20 cellular contexts compared by ENCODE assay signal in genomic region chr18:31419457-31419932, GRCh38. TPM values are rescaled to one million over a fixed set of nuclear protein-coding genes. Genes with fewer than 3 reads are reported as not detected.
DNase-seq lines count a peak whose midpoint lies in the region; ATAC-seq, FAIRE-seq and TF ChIP-seq lines count a peak whose summit lies in the region.
"Had no signal": no experiment of that assay in that cellular context is flagged by ENCODE, and none has a peak within 500 bp of the region (broad histone marks: within the 10 kb centered on the region; RNA-seq: fewer than 3 reads in every experiment).

No MANE protein-coding gene starts in this region.

- H3K9me3 ChIP-seq in breast epithelium (no peaks in the 10 kb centered on the region), mammary epithelial cell (replicated peaks; ENCODE audit: insufficient read depth, low read length) (no peaks in the 10 kb centered on the region), keratinocyte (ENCODE audit: control insufficient read depth, low read depth, low read length) (no peaks in the 10 kb centered on the region), right cardiac atrium (ENCODE audit: control insufficient read depth, low read length) (no peaks in the 10 kb centered on the region)

- peak; percentile 35 for DNase-seq in MCF 10A (ENCODE audit: unreplicated experiment)
- DNase-seq in breast epithelium (ENCODE audit: low spot score in 2 of 2), result no peak
- DNase-seq in mammary epithelial cell, result peak; percentile 43
- peak; percentile 61 for DNase-seq in keratinocyte (ENCODE audit: low read depth, low spot score)
- DNase-seq in coronary artery (ENCODE audit: low spot score), result no peak
- DNase-seq in right cardiac atrium, result no peak
- no peak for DNase-seq in AG08396 (ENCODE audit: low spot score)
- DNase-seq in stimulated activated CD4-positive, alpha-beta T cell treated with anti-CD3 and anti-CD28 coated beads, Interleukin-2, amount 100 ng/mL, for 24 hours, result no peak
- DNase-seq: C1 segment of cervical spinal cord, COR-L47, NCI-H1105 treated with DMSO at 0.1 percent for 48 hours, NCI-H187 treated with DMSO at 0.1 percent for 48 hours, NCI-H2171, SIG-M5 had no signal

- H3K4me1 ChIP-seq in breast epithelium, result no peaks in the 10 kb centered on the region
- H3K4me1 ChIP-seq in mammary epithelial cell (ENCODE audit: insufficient read depth, low read length), result peaks cover 3% of the 10 kb centered on the region
- H3K4me1 ChIP-seq in keratinocyte (ENCODE audit: control insufficient read depth, extremely low read depth, insufficient read depth, low read length), result peaks cover 16% of the 10 kb centered on the region
- no peaks in the 10 kb centered on the region for H3K4me1 ChIP-seq in right cardiac atrium (ENCODE audit: control insufficient read depth, insufficient read depth, low read length)

- dilution Hi-C loops in mammary epithelial cell (cut with HindIII; ENCODE audit: low sequenced_read_pairs), result no loop called here
- dilution Hi-C loops in keratinocyte (cut with MboI; ENCODE audit: extremely low pct_ligation_motif_present, low sequenced_read_pairs), result no loop called here

- H3K4me2 ChIP-seq in mammary epithelial cell (ENCODE audit: insufficient read depth, low read depth, low read length) (no peak overlapping the region), keratinocyte (ENCODE audit: control insufficient read depth, extremely low read depth, insufficient read depth, low read depth, low read length) (peak overlapping the region; percentile 69)
- H3K4me2 ChIP-seq: KMS-11 had no signal

- WGBS in mammary epithelial cell (ENCODE audit: low coverage, missing lambda C conversion rate), result 76% methylated on average over 5 of the region's 7 CpGs
- WGBS in right cardiac atrium, result 90% methylated on average over 7 of the region's 7 CpGs

- CTCF ChIA-PET in MCF 10A (lab: Yijun Ruan, JAX) (interaction anchor here (0.6 to 2.2 kb wide), 5 partner anchors 29 to 151 kb away, joined by 3 to 9 read pairs (median 3); no protein-coding TSS in a partner anchor), mammary epithelial cell (lab: Charles Lee; ENCODE audit: low non-redundant PET) (no interaction called here)

- H4K20me1 ChIP-seq in mammary epithelial cell (ENCODE audit: insufficient read depth, low read length), result no peaks in the 10 kb centered on the region
- no peaks in the 10 kb centered on the region for H4K20me1 ChIP-seq in keratinocyte (ENCODE audit: control insufficient read depth, extremely low read depth, insufficient read depth, low read length)

- H3K79me2 ChIP-seq in mammary epithelial cell (ENCODE audit: insufficient read depth, low read length) (no peaks in the 10 kb centered on the region), keratinocyte (ENCODE audit: control insufficient read depth, insufficient read depth, low read length) (no peaks in the 10 kb centered on the region)

- intact Hi-C loops in MCF 10A (cut with micrococcal nuclease), result no loop called here
- intact Hi-C loops in breast epithelium (cut with DNase I; ENCODE audit: low total_unique reads), result no loop called here
- intact Hi-C loops in mammary epithelial cell (cut with micrococcal nuclease), result no loop called here
- intact Hi-C loops in right cardiac atrium (cut with DNase I), result no loop called here

- FAIRE-seq in keratinocyte (lab: Jason Lieb, UNC), result peak; percentile 86
- FAIRE-seq: GM18507, RCC 7860 had no signal

- no peaks in the 10 kb centered on the region for H3K9me1 ChIP-seq in keratinocyte (ENCODE audit: control insufficient read depth, extremely low read depth, insufficient read depth, low read length)

- H3K9ac ChIP-seq in mammary epithelial cell (ENCODE audit: insufficient read depth, low read length) (no peak overlapping the region), keratinocyte (ENCODE audit: control insufficient read depth, extremely low read depth, insufficient read depth, low read length) (peak overlapping the region; percentile 53)
- H3K9ac ChIP-seq: KMS-11 had no signal

- no peak for TF ChIP-seq POLR2A in breast epithelium (IDR thresholded peaks at IDR 0.05)

- H3K4me3 ChIP-seq in breast epithelium (no peak overlapping the region), mammary epithelial cell (replicated peaks in 1 of 3; ENCODE audit: insufficient read depth in 1 of 3, low read depth in 2 of 3, low read length in 3 of 3) (no peak overlapping the region), keratinocyte (ENCODE audit: control insufficient read depth in 2 of 3, extremely low read depth in 1 of 3, insufficient read depth in 2 of 3, low read depth in 1 of 3, low read length in 3 of 3) (peak overlapping the region in 1 of 3 experiments; percentile 7), coronary artery (no peak overlapping the region), right cardiac atrium (ENCODE audit: low read length) (no peak overlapping the region)

- peak overlapping the region; percentile 58 for H3K27ac Mint-ChIP-seq in MCF 10A (ENCODE audit: low read depth, unreplicated experiment)

- H3K4me1 Mint-ChIP-seq in MCF 10A (ENCODE audit: insufficient read depth, unreplicated experiment), result peaks cover 15% of the 10 kb centered on the region

- H3K27me3 Mint-ChIP-seq in MCF 10A (ENCODE audit: insufficient read depth, unreplicated experiment), result no peaks in the 10 kb centered on the region

- H3K4me3 Mint-ChIP-seq in MCF 10A (ENCODE audit: unreplicated experiment), result no peak overlapping the region

- BruUV-seq in MCF 10A (replicated peaks; lab: Mats Ljungman, UMichigan) (no TSS peak), mammary epithelial cell (replicated peaks; lab: Mats Ljungman, UMichigan) (no TSS peak)

- in situ Hi-C loops in mammary epithelial cell (cut with MboI; ENCODE audit: low sequenced_read_pairs in 2 of 2), result no loop called here

- H3K27ac ChIP-seq in breast epithelium (no peak overlapping the region), mammary epithelial cell (ENCODE audit: insufficient read depth, low read depth, low read length) (no peak overlapping the region), keratinocyte (ENCODE audit: control insufficient read depth, insufficient read depth, low read length) (peak overlapping the region; percentile 84), coronary artery (no peak overlapping the region), right cardiac atrium (ENCODE audit: low read length) (no peak overlapping the region)
- H3K27ac ChIP-seq: HL-60, KMS-11 had no signal

- ATAC-seq in right cardiac atrium, result no peak

- H3K27me3 ChIP-seq in breast epithelium, result no peaks in the 10 kb centered on the region
- no peaks in the 10 kb centered on the region for H3K27me3 ChIP-seq in mammary epithelial cell (ENCODE audit: insufficient read depth, low read length)
- H3K27me3 ChIP-seq in keratinocyte (ENCODE audit: control insufficient read depth, extremely low read depth, insufficient read depth, low read length), result no peaks in the 10 kb centered on the region
- H3K27me3 ChIP-seq in right cardiac atrium (ENCODE audit: control insufficient read depth, insufficient read depth), result no peaks in the 10 kb centered on the region

- no peaks in the 10 kb centered on the region for H3K36me3 Mint-ChIP-seq in MCF 10A (ENCODE audit: insufficient read depth, unreplicated experiment)

- TF ChIP-seq CTCF in MCF 10A (IDR thresholded peaks at IDR 0.05; ENCODE audit: unreplicated experiment), result peak; percentile 8
- TF ChIP-seq CTCF in breast epithelium (IDR thresholded peaks at IDR 0.05), result no peak
- no peak for TF ChIP-seq CTCF in mammary epithelial cell (conservative IDR thresholded peaks at IDR 0.05 in 1 of 2, IDR thresholded peaks at IDR 0.05 in 1 of 2; ENCODE audit: extremely low read depth in 1 of 2, insufficient read depth in 1 of 2, low read depth in 1 of 2, low read length in 2 of 2)
- TF ChIP-seq CTCF in keratinocyte (optimal IDR thresholded peaks at IDR 0.05 in 1 of 3, IDR thresholded peaks at IDR 0.05 in 1 of 3, conservative IDR thresholded peaks at IDR 0.05 in 1 of 3; ENCODE audit: extremely low read depth in 1 of 3, insufficient read depth in 2 of 3, low read length in 3 of 3), result no peak
- no peak for TF ChIP-seq CTCF in coronary artery (IDR thresholded peaks at IDR 0.05)

- H3K36me3 ChIP-seq in breast epithelium (no peaks in the 10 kb centered on the region), mammary epithelial cell (ENCODE audit: insufficient read depth, low read length) (no peaks in the 10 kb centered on the region), keratinocyte (ENCODE audit: control insufficient read depth in 2 of 2, extremely low read depth in 1 of 2, insufficient read depth in 2 of 2, low read length in 2 of 2) (no peaks in the 10 kb centered on the region)

- peak overlapping the region; percentile 51 for H2AFZ ChIP-seq in mammary epithelial cell (ENCODE audit: low read depth, low read length)
- peak overlapping the region; percentile 72 for H2AFZ ChIP-seq in keratinocyte (ENCODE audit: control insufficient read depth, low read length)

- POLR2A ChIA-PET in MCF 10A (lab: Yijun Ruan, JAX), result interaction anchor here (0.8 to 8.9 kb wide), 16 partner anchors 11 to 319 kb away, joined by 3 to 219 read pairs (median 5); partner anchors contain the start of gene DSG3

- H3K9me3 Mint-ChIP-seq in MCF 10A (ENCODE audit: unreplicated experiment), result no peaks in the 10 kb centered on the region

RNA-seq across cellular contexts. Expression of gene DSG3, which starts 28.0 kb away (rescaled TPM):
- total RNA-seq in MCF 10A (2022) (65.4 and 68.5 TPM in 2 replicates), breast epithelium (10 to 100 TPM in 2 of 3 donors, not detected in 1; 21.0 to 40.1 TPM), mammary epithelial cell (100 to 1,000 TPM; 183 to 383 TPM), right cardiac atrium (not detected)
- polyA plus RNA-seq in mammary epithelial cell (130 TPM), keratinocyte (172 to 488 TPM (median 259 TPM) in 3 replicates), right cardiac atrium (not detected)
- polyA minus RNA-seq in mammary epithelial cell (139 TPM), keratinocyte (95.0 to 692 TPM (median 426 TPM) in 3 replicates)
- polyA plus RNA-seq in keratinocyte (2011; ENCODE audit: low read depth), result 288 TPM
- polyA plus RNA-seq in keratinocyte (2011; cell fraction: cytosol; rRNA removed), result 59.0 and 114 TPM in 2 replicates
- 495 and 579 TPM in 2 replicates for polyA plus RNA-seq in keratinocyte (2011; cell fraction: nucleus; rRNA removed)
- 132 and 436 TPM in 2 replicates for polyA plus RNA-seq in keratinocyte (2012; ENCODE audit: low replicate concordance)
- polyA minus RNA-seq in keratinocyte (2011; cell fraction: cytosol; rRNA and poly(A)+ RNA removed), result 153 TPM
- 734 and 1,189 TPM in 2 replicates for polyA minus RNA-seq in keratinocyte (2011; cell fraction: nucleus; rRNA and poly(A)+ RNA removed)
- total RNA-seq: A172, NCI-H460 had no signal

RNA-seq across cellular contexts. Expression of gene DSG4, which starts 42.9 kb away (rescaled TPM):
- total RNA-seq in MCF 10A (2022) (not detected in 2 replicates), breast epithelium (not detected), mammary epithelial cell (under 1 TPM; under 0.01 to 0.28 TPM), right cardiac atrium (not detected)
- polyA plus RNA-seq in mammary epithelial cell (0.15 TPM), keratinocyte (0.18 to 0.50 TPM (median 0.19 TPM) in 3 replicates), right cardiac atrium (not detected)
- polyA minus RNA-seq in mammary epithelial cell (not detected), keratinocyte (0.42 to 0.66 TPM (median 0.59 TPM) in 3 replicates)
- polyA plus RNA-seq in keratinocyte (2011; ENCODE audit: low read depth), result 1.3 TPM
- 0.06 and 0.12 TPM in 2 replicates for polyA plus RNA-seq in keratinocyte (2011; cell fraction: cytosol; rRNA removed)
- 0.63 and 1.0 TPM in 2 replicates for polyA plus RNA-seq in keratinocyte (2011; cell fraction: nucleus; rRNA removed)
- polyA plus RNA-seq in keratinocyte (2012; ENCODE audit: low replicate concordance), result 0.30 and 0.48 TPM in 2 replicates
- not detected for polyA minus RNA-seq in keratinocyte (2011; cell fraction: cytosol; rRNA and poly(A)+ RNA removed)
- 1.6 and 2.0 TPM in 2 replicates for polyA minus RNA-seq in keratinocyte (2011; cell fraction: nucleus; rRNA and poly(A)+ RNA removed)
- total RNA-seq: A172, NCI-H460 had no signal

Comparison
In these comparisons a context has a peak if more than half of its experiments do, and no peak if none do; other contexts are left out.
1. DNase-seq: peak in MCF 10A (single experiment), mammary epithelial cell (single experiment) and keratinocyte (single experiment); none in breast epithelium (0 of 2), coronary artery (single experiment), right cardiac atrium (0 of 3), AG08396 (single experiment) and stimulated activated CD4-positive, alpha-beta T cell treated with anti-CD3 and anti-CD28 coated beads, Interleukin-2, amount 100 ng/mL, for 24 hours (0 of 2).